ENCODE assay signal across 8 cellular contexts in the genomic region with DNA sequence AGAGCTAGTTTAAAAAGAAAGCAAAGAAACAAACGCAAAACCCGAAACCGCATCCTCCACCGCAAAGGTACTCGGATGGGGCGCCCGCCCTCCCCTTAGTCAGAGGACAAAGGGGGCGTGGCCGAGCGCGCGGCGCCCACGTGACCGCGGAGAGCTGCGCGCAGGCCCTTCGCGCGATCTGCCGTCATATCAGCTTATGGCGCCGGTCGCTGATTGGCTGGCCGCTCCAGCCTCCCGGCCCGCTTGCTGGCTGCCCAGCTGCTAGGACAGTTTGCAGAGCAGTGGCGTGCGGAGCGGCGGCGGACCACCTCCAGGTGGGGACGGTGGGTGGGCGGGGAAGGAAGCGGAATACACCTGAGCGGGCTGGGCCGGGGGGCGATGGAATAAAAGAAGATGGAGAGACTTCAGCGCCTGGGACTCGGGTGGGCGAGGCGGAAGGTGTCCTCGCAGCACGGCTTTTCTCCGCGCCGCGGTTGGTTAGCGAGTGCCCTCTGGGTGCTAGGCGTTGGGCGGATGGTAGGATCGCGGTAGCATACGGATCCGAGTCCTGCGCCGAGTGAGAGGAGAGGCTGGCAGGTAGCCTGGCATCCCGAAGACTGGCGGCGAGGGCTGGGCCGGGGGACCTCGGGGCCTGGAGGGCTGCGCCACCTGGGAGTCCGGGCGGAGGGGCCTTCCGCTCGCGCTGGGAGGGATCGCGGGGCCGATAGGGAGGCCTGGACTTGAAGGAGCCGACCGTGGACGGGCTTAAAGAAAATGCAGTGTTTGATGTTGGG. TPM values are rescaled to one million over a fixed set of nuclear protein-coding genes. Genes with fewer than 3 reads are reported as not detected.
DNase-seq lines count a peak whose midpoint lies in the region; ATAC-seq and TF ChIP-seq lines count a peak whose summit lies in the region.

TSS of gene SC5D (plus strand) at position 269 of the 773 bp plus-strand sequence. CDS start 10,605 bp downstream, outside the sequence.

- H3K4me1 ChIP-seq in H9 (ENCODE audit: insufficient read depth, low read length): peaks cover 8% of the 10 kb centered on the region; the same call in 1 of the 2 replicates

- no peak within 1 kb of the TSS for H4K8ac ChIP-seq in H9 (replicated peaks; ENCODE audit: insufficient read length, low read depth, low read length)

- H3K4me3 ChIP-seq in MG63: peak within 1 kb of the TSS; percentile 72

- no peak within 1 kb of the TSS for H4K5ac ChIP-seq in H9 (ENCODE audit: insufficient read length, low read depth, low read length)

- no CpG with 5 or more reads among the region's 75 CpGs for WGBS in H9 (ENCODE audit: extremely low coverage, insufficient read length, low lambda C conversion rate)

- peak within 1 kb of the TSS; percentile 92 for H3K4me2 ChIP-seq in H9 (ENCODE audit: insufficient read depth, insufficient read length, low read length)

- no peak within 1 kb of the TSS for H3K23ac ChIP-seq in H9 (ENCODE audit: insufficient read length, low read depth, low read length)

- peak within 1 kb of the TSS; percentile 88 for H2AFZ ChIP-seq in H9 (ENCODE audit: low read length)

- peak within 1 kb of the TSS; percentile 75 for H3K14ac ChIP-seq in H9 (ENCODE audit: insufficient read depth, low read length)

- peak within 1 kb of the TSS; percentile 76 for H3K9ac ChIP-seq in H9 (ENCODE audit: extremely low read depth, insufficient read length, low read length)

- H3K56ac ChIP-seq in H9 (ENCODE audit: insufficient read length, low read depth, low read length): no peak within 1 kb of the TSS

- H3K4me1 Mint-ChIP-seq in H9 (peaks cover 41 to 46% of the 10 kb centered on the region in 2 experiments), nephron progenitor cell (peaks cover 64% of the 10 kb centered on the region)
- peaks cover 39% of the 10 kb centered on the region for H3K4me1 Mint-ChIP-seq in stimulated activated naive CD8-positive, alpha-beta T cell treated with anti-CD3 and anti-CD28 coated beads, Interleukin-15, amount 100 ng/mL, for 72 hours

- H4K91ac ChIP-seq in H9 (ENCODE audit: insufficient read length, low read depth, low read length): no peak within 1 kb of the TSS

- peaks cover 5% of the 10 kb centered on the region for H3K23me2 ChIP-seq in H9 (ENCODE audit: insufficient read length, low read depth, low read length, poor library complexity, severe bottlenecking)

- H2BK120ac ChIP-seq in H9 (ENCODE audit: low read depth, low read length, poor library complexity, severe bottlenecking): no peak within 1 kb of the TSS

- H4K20me1 ChIP-seq in H9 (ENCODE audit: control insufficient read depth, insufficient read depth, insufficient read length): no peaks in the 10 kb centered on the region

- H3K27ac Mint-ChIP-seq in H9 (peak within 1 kb of the TSS; percentile 96 to 99 (median 99)), nephron progenitor cell (peak within 1 kb of the TSS; percentile 93)
- H3K27ac Mint-ChIP-seq in stimulated activated naive CD8-positive, alpha-beta T cell treated with anti-CD3 and anti-CD28 coated beads, Interleukin-15, amount 100 ng/mL, for 72 hours: peak within 1 kb of the TSS; percentile 95 to 99

- H3K18ac ChIP-seq in H9 (ENCODE audit: insufficient read length, low read depth, low read length): peak within 1 kb of the TSS; percentile 77

- H3K9me3 Mint-ChIP-seq in H9: peaks cover 0 to 3% of the 10 kb centered on the region in 2 experiments; a peak in 2 of 5 replicates
- H3K9me3 Mint-ChIP-seq in nephron progenitor cell: peaks cover 9% of the 10 kb centered on the region
- no peaks in the 10 kb centered on the region for H3K9me3 Mint-ChIP-seq in stimulated activated naive CD8-positive, alpha-beta T cell treated with anti-CD3 and anti-CD28 coated beads, Interleukin-15, amount 100 ng/mL, for 72 hours

- H2BK15ac ChIP-seq in H9 (ENCODE audit: low read depth, low read length): no peak within 1 kb of the TSS

- no peak within 1 kb of the TSS for H2BK20ac ChIP-seq in H9 (ENCODE audit: low read depth, low read length, poor library complexity, severe bottlenecking)

- peaks cover 0 to 14% (median 9%) of the 10 kb centered on the region in 3 experiments; a peak in 5 of 7 replicates for H3K36me3 Mint-ChIP-seq in H9 (ENCODE audit: insufficient read depth in 1 of 3, low read depth in 3 of 3)
- peaks cover 28% of the 10 kb centered on the region for H3K36me3 Mint-ChIP-seq in nephron progenitor cell (ENCODE audit: low read depth)

- H3K27me3 ChIP-seq in H9 (ENCODE audit: insufficient read depth, low read length) (no peaks in the 10 kb centered on the region), MG63 (peaks cover 7% of the 10 kb centered on the region)

- DNase-seq in ELR (ENCODE audit: low read depth) (peak; percentile 91), H9 (peak; percentile 98), MG63 (peak; percentile 93), SHP77 treated with DMSO at 0.1 percent for 48 hours (lab: John Stamatoyannopoulos, UW) (peak; percentile 82), activated gamma-delta T cell (lab: John Stamatoyannopoulos, UW) (peak; percentile 91), fibroblast of the conjunctiva (ENCODE audit: low read depth) (peak; percentile 89), nephron progenitor cell (peak; percentile 96)
- DNase-seq in stimulated activated naive CD8-positive, alpha-beta T cell treated with anti-CD3 and anti-CD28 coated beads, Interleukin-15, amount 100 ng/mL, for 72 hours: peak; percentile 91 to 94

- ATAC-seq in stimulated activated naive CD8-positive, alpha-beta T cell treated with anti-CD3 and anti-CD28 coated beads, Interleukin-15, amount 100 ng/mL, for 72 hours: peak; percentile 94

- H3K79me1 ChIP-seq in H9 (ENCODE audit: insufficient read depth, low read depth, low read length, poor library complexity, severe bottlenecking): no peaks in the 10 kb centered on the region

- H3K27me3 Mint-ChIP-seq in H9 (ENCODE audit: low read depth): no peaks in the 10 kb centered on the region; the same call in 1 of the 2 replicates
- peaks cover 7% of the 10 kb centered on the region for H3K27me3 Mint-ChIP-seq in nephron progenitor cell (ENCODE audit: low read depth, poor library complexity)
- no peaks in the 10 kb centered on the region for H3K27me3 Mint-ChIP-seq in stimulated activated naive CD8-positive, alpha-beta T cell treated with anti-CD3 and anti-CD28 coated beads, Interleukin-15, amount 100 ng/mL, for 72 hours

- no peak within 1 kb of the TSS for H3T11ph ChIP-seq in H9 (ENCODE audit: low read length)

- H3K9me3 ChIP-seq in H9 (ENCODE audit: control insufficient read depth, low read depth, low read length): no peaks in the 10 kb centered on the region
- H3K9me3 ChIP-seq in MG63: no peaks in the 10 kb centered on the region

- H2BK12ac ChIP-seq in H9 (ENCODE audit: insufficient read length, low read depth, low read length): no peak within 1 kb of the TSS

- peak within 1 kb of the TSS; percentile 67 for H3K27ac ChIP-seq in H9 (ENCODE audit: insufficient read length, low read depth, low read length)

- H2AK5ac ChIP-seq in H9 (ENCODE audit: insufficient read length, low read length): no peak within 1 kb of the TSS

- peaks cover 41% of the 10 kb centered on the region; the same call in 1 of the 2 replicates for H3K79me2 ChIP-seq in H9 (ENCODE audit: insufficient read depth, low read length)

- H3K4me3 Mint-ChIP-seq in H9 (peak within 1 kb of the TSS; percentile 87 to 96), nephron progenitor cell (peak within 1 kb of the TSS; percentile 95)
- H3K4me3 Mint-ChIP-seq in stimulated activated naive CD8-positive, alpha-beta T cell treated with anti-CD3 and anti-CD28 coated beads, Interleukin-15, amount 100 ng/mL, for 72 hours: peak within 1 kb of the TSS; percentile 91 to 98

- H3K36me3 ChIP-seq in MG63: peaks cover 7% of the 10 kb centered on the region; the same call in 1 of the 2 replicates

- H2BK5ac ChIP-seq in H9 (ENCODE audit: insufficient read length, low read length): no peak within 1 kb of the TSS

- no peak within 1 kb of the TSS for H3K4ac ChIP-seq in H9 (ENCODE audit: low read depth, low read length)

- TF ChIP-seq CTCF in H9 (conservative IDR thresholded peaks at IDR 0.05) (no peak), nephron progenitor cell (IDR thresholded peaks at IDR 0.05) (no peak)

RNA-seq across cellular contexts. Expression of gene SC5D, which starts in this region (rescaled TPM):
- total RNA-seq in H9 (2021): 90.4 and 92.0 TPM in 2 replicates
- 20.4 and 44.0 TPM in 2 replicates for total RNA-seq in MG63 (2014; rRNA removed; shearing (Covaris generic); ENCODE audit: low replicate concordance)

Comparison
In these comparisons a context has a peak if more than half of its experiments do, and no peak if none do; other contexts are left out.
1. Peak in every context shown above with its lines: DNase-seq, ATAC-seq, H3K4me3 ChIP-seq and H3K27ac ChIP-seq.